In genomic region chr7:31633894-31634494, GRCh38 we compare ENCODE assay signal across 8 cellular contexts. TPM values are rescaled to one million over a fixed set of nuclear protein-coding genes. Genes with fewer than 3 reads are reported as not detected.
DNase-seq lines count a peak whose midpoint lies in the region; ATAC-seq and TF ChIP-seq lines count a peak whose summit lies in the region.

No MANE protein-coding gene starts in this region.

- POLR2A ChIA-PET in BJ (lab: Charles Lee) = no interaction called here

- no peak overlapping the region for H3K4me3 ChIP-seq in BJ (ENCODE audit: low read depth, low read length)

- TF ChIP-seq CTCF in BJ (IDR thresholded peaks at IDR 0.05; ENCODE audit: insufficient read depth, low read depth, low read length) = peak; percentile 54

- DNase-seq in BJ (ENCODE audit: low read depth) (peak; percentile 11), NCI-H69 (lab: John Stamatoyannopoulos, UW) (peak; percentile 82), cerebellar cortex (ENCODE audit: low spot score) (peak; percentile 88), left lobe of liver (ENCODE audit: low spot score) (peak; percentile 68), GDM1 (lab: John Stamatoyannopoulos, UW) (no peak)

- no peaks in the 10 kb centered on the region for H3K27me3 ChIP-seq in BJ (ENCODE audit: control insufficient read depth, insufficient read depth, low read length)

- ATAC-seq in HG02885 (IDR thresholded peaks at IDR 0.05; ENCODE audit: poor library complexity, unreplicated experiment) = peak; percentile 45
- ATAC-seq in left lobe of liver = peak; percentile 100
- no peak for ATAC-seq in GM21619 (IDR thresholded peaks at IDR 0.05; ENCODE audit: unreplicated experiment)
- ATAC-seq in HG03442 (IDR thresholded peaks at IDR 0.05; ENCODE audit: unreplicated experiment) = no peak

- CTCF ChIA-PET in BJ (lab: Yijun Ruan, JAX) = interaction anchor here (0.7 to 5.6 kb wide), 13 partner anchors 8 to 650 kb away, joined by 3 to 30 read pairs (median 3); no protein-coding TSS in a partner anchor

- no peaks in the 10 kb centered on the region for H3K36me3 ChIP-seq in BJ (ENCODE audit: control insufficient read depth, insufficient read depth, low read length)

RNA-seq across cellular contexts. Expression of gene PPP1R17, which starts 53.0 kb away (rescaled TPM):
- not detected in 2 replicates for polyA plus RNA-seq in BJ (2011; rRNA removed)
- polyA minus RNA-seq in BJ (2011; rRNA and poly(A)+ RNA removed) = not detected in 2 replicates
- total RNA-seq in left lobe of liver = not detected

Comparison
In these comparisons a context has a peak if more than half of its experiments do, and no peak if none do; other contexts are left out.
1. ATAC-seq: peak in HG02885 (single experiment) and left lobe of liver (single experiment); none in GM21619 (single experiment) and HG03442 (single experiment).